8 cellular contexts compared by ENCODE assay signal in the genomic region with DNA sequence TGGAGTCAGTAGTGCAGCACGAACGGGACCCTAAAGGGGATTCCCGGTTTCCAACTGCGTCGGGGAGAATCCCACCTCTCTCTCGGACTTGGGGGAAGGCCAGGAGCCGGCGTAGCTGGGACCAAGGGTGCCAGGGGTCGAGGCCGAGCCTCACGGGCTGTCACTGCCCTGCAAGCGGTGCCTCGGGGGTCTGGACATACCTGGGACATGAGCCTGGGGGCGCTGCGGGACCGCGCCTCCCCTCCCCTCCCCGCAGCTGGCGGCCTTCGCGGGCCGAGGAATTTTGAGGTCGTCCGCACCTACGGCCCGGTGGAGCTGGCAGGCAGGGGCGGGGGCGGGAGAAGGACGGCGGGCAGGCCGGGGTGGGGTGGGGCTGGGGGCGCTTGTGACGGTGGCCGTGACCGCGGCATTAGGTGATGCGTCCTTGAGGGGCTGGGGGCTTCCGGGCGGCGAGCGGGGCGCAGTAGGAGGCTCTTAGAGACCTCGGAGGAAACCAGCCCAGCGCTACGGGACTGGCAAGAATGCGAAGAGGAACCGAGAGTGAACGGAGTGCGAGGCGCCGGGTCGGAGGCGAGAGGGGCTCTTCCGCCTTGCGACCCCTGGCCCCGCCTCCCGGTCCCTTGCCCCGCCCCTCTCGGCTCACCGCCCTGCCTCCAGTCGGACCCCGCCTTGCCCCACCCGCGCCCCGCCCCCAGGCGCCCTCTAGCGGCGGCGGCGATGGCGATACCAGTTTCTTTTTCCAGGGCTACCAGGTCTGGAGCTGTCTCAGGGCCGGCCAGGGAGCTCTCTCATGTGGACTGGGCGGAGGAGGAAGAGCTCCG. TPM values are rescaled to one million over a fixed set of nuclear protein-coding genes. Genes with fewer than 3 reads are reported as not detected.
DNase-seq lines count a peak whose midpoint lies in the region; ATAC-seq and TF ChIP-seq lines count a peak whose summit lies in the region.

No MANE protein-coding gene starts in this region.

- peak overlapping the region; percentile 73 to 86 for H3K4me3 ChIP-seq in cardiac fibroblast (replicated peaks in 1 of 2; ENCODE audit: low read depth in 2 of 2, low read length in 2 of 2)

- TF ChIP-seq CTCF in WTC11 (IDR thresholded peaks at IDR 0.05) (peak; percentile 80), cardiac fibroblast (IDR thresholded peaks at IDR 0.05; ENCODE audit: low read depth, low read length) (peak; percentile 53)

- no peak overlapping the region for H3K27ac Mint-ChIP-seq in WTC11

- peaks cover 24% of the 10 kb centered on the region for H3K4me1 Mint-ChIP-seq in WTC11

- H3K36me3 Mint-ChIP-seq in WTC11, result no peaks in the 10 kb centered on the region

- 0 out of 2 replicates have a peak, but pooled peaks cover 3% of the 10 kb centered on the region for H3K9me3 Mint-ChIP-seq in WTC11

- H3K27me3 Mint-ChIP-seq in WTC11 (ENCODE audit: low read depth), result peaks cover 20% of the 10 kb centered on the region

- POLR2A ChIA-PET in WTC11 (lab: Charles Lee), result interaction anchor here (0.6 to 1.6 kb wide), 2 partner anchors 54 to 116 kb away, joined by 4 to 11 read pairs; a partner anchor contains a TSS

- ATAC-seq in GM19023 (IDR thresholded peaks at IDR 0.05; ENCODE audit: unreplicated experiment) (peak; percentile 96), HG03175 (IDR thresholded peaks at IDR 0.05; ENCODE audit: unreplicated experiment) (peak; percentile 97), WTC11 (peak; percentile 96)

- CTCF ChIA-PET in WTC11 (lab: Charles Lee), result interaction anchor here (0.6 to 1.7 kb wide), 61 partner anchors 9 to 964 kb away, joined by 3 to 45 read pairs (median 3); a partner anchor contains a TSS

- DNase-seq in AG20443 (ENCODE audit: low spot score), result peak; percentile 98
- DNase-seq in NCI-H2227 (lab: John Stamatoyannopoulos, UW; ENCODE audit: unreplicated experiment), result peak; percentile 91
- DNase-seq in WTC11 (ENCODE audit: low spot score), result peak; percentile 99
- peak; percentile 81 to 90 for DNase-seq in cardiac fibroblast (ENCODE audit: low read depth in 2 of 2)
- DNase-seq in islet precursor cell, result peak; percentile 97
- peak; percentile 99 for DNase-seq in stimulated activated CD4-positive, alpha-beta T cell treated with anti-CD3 and anti-CD28 coated beads, Interleukin-12 subunit alpha, Interleukin-12 subunit beta, amount 100 ng/mL, for 4 hours

- H3K4me3 Mint-ChIP-seq in WTC11, result peak overlapping the region; percentile 80

TF ChIP-seq in WTC11, 78 proteins besides CTCF, POLR2A, EP300 and RAD21:
- TF ChIP-seq TEAD4 (CRISPR knock-in tag; IDR thresholded peaks at IDR 0.05), result 0 out of 2 replicates have a peak, but pooled peaks have one; percentile 39
- TF ChIP-seq, protein P1, sequence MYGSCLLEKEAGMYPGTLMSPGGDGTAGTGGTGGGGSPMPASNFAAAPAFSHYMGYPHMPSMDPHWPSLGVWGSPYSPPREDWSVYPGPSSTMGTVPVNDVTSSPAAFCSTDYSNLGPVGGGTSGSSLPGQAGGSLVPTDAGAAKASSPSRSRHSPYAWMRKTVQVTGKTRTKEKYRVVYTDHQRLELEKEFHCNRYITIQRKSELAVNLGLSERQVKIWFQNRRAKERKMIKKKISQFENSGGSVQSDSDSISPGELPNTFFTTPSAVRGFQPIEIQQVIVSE (CRISPR knock-in tag; IDR thresholded peaks at IDR 0.05; ENCODE audit: borderline replicate concordance), result no peak
- TF ChIP-seq, protein P2, sequence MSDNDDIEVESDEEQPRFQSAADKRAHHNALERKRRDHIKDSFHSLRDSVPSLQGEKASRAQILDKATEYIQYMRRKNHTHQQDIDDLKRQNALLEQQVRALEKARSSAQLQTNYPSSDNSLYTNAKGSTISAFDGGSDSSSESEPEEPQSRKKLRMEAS (CRISPR knock-in tag; IDR thresholded peaks at IDR 0.05), result 0 out of 2 replicates have a peak, but pooled peaks have one; percentile 52
- TF ChIP-seq, protein P3, sequence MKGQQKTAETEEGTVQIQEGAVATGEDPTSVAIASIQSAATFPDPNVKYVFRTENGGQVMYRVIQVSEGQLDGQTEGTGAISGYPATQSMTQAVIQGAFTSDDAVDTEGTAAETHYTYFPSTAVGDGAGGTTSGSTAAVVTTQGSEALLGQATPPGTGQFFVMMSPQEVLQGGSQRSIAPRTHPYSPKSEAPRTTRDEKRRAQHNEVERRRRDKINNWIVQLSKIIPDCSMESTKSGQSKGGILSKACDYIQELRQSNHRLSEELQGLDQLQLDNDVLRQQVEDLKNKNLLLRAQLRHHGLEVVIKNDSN (CRISPR knock-in tag; IDR thresholded peaks at IDR 0.05), result peak; percentile 37; the same call in 1 of the 2 replicates
- peak; percentile 45; the same call in 1 of the 2 replicates for TF ChIP-seq TEAD1 (CRISPR knock-in tag; IDR thresholded peaks at IDR 0.05)
- TF ChIP-seq ZNF232 (CRISPR knock-in tag; IDR thresholded peaks at IDR 0.05), result peak; percentile 22; the same call in 1 of the 2 replicates
- TF ChIP-seq ETV6 (CRISPR knock-in tag; IDR thresholded peaks at IDR 0.05), result 0 out of 2 replicates have a peak, but pooled peaks have one; percentile 27
- TF ChIP-seq, protein P4, sequence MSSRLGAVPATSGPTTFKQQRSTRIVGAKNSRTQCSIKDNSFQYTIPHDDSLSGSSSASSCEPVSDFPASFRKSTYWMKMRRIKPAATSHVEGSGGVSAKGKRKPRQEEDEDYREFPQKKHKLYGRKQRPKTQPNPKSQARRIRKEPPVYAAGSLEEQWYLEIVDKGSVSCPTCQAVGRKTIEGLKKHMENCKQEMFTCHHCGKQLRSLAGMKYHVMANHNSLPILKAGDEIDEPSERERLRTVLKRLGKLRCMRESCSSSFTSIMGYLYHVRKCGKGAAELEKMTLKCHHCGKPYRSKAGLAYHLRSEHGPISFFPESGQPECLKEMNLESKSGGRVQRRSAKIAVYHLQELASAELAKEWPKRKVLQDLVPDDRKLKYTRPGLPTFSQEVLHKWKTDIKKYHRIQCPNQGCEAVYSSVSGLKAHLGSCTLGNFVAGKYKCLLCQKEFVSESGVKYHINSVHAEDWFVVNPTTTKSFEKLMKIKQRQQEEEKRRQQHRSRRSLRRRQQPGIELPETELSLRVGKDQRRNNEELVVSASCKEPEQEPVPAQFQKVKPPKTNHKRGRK (CRISPR knock-in tag; IDR thresholded peaks at IDR 0.05; ENCODE audit: borderline replicate concordance), result no peak
- peak; percentile 81 for TF ChIP-seq SP1 (CRISPR knock-in tag; conservative IDR thresholded peaks at IDR 0.05)
- TF ChIP-seq ZNF423 (CRISPR knock-in tag; IDR thresholded peaks at IDR 0.05), result peak; percentile 7; the same call in 1 of the 2 replicates
- no peak for TF ChIP-seq ZNF121 (CRISPR knock-in tag; IDR thresholded peaks at IDR 0.05)

RNA-seq across cellular contexts. Expression of a gene that starts 48.3 kb away (rescaled TPM):
- not detected in 3 replicates for total RNA-seq in WTC11 (2021)

RNA-seq across cellular contexts. Expression of a gene that starts 54.9 kb away (rescaled TPM):
- total RNA-seq in WTC11 (2021), result 215 to 249 TPM (median 217 TPM) in 3 replicates

Comparison
In these comparisons a context has a peak if more than half of its experiments do, and no peak if none do; other contexts are left out.
1. Peak in every context shown above with its lines: DNase-seq, ATAC-seq and H3K4me3 ChIP-seq.